40 cellular contexts compared by ENCODE assay signal in the genomic region with DNA sequence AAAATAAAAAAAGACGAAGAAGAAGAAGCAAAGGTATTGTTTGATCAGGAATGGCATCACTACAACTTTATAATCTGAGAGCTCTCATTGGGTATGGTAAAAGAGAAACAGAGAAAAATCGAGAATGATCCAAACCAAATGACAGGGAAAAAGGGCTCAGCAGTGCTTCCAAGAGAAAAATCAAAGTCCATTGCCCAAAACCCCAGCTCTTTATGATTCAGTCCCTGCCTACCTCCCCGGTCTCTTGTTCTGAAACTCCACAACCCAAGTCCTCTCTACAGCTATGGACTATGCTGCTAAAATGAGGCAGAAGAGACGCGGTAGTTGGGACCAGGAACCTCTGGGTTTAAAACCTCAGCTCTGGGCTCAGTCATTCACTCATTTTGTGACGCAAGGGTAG.
"Had no signal": no experiment of that assay in that cellular context is flagged by ENCODE, and none has a peak within 500 bp of the region (broad histone marks: within the 10 kb centered on the region; RNA-seq: fewer than 3 reads in every experiment).

No MANE protein-coding gene starts in this region.

- H3K4me3 Mint-ChIP-seq: activated naive CD4-positive, alpha-beta T cell treated with anti-CD3 and anti-CD28 coated beads for 36 hours; activated naive CD4-positive, alpha-beta T cell treated with anti-CD3 and anti-CD28 coated beads, Interleukin-2, amount 10 ng/mL, durations not matched to agents 7 days and 5 days; activated naive CD4-positive, alpha-beta T cell treated with anti-CD3 and anti-CD28 coated beads, Interleukin-2, amount 50 U/mL, for 24 hours; activated naive CD8-positive, alpha-beta T cell; activated naive CD8-positive, alpha-beta T cell treated with anti-CD3 and anti-CD28 coated beads for 36 hours; activated naive CD8-positive, alpha-beta T cell treated with anti-CD3 and anti-CD28 coated beads, Interleukin-2, amount 10 ng/mL, durations not matched to agents 7 days and 5 days; activated naive CD8-positive, alpha-beta T cell treated with anti-CD3 and anti-CD28 coated beads, Interleukin-2, amount 50 U/mL, for 24 hours; activated T-cell treated with anti-CD3 and anti-CD28 coated beads, Interleukin-2, amount 50 U/mL, for 24 hours; activated T-cell treated with anti-CD3 and anti-CD28 coated beads, Interleukin-2, amount 50 U/mL, for 4 hours; activated T-cell treated with anti-CD3 and anti-CD28 coated beads, Interleukin-2, amount 50 U/mL, for 72 hours; activated T-helper 1 cell treated with anti-CD3 and anti-CD28 coated beads, Interleukin-12 subunit alpha, Interleukin-12 subunit beta, Interleukin-2, Interleukin-4 antibody, amounts not matched to agents 30 ng/mL and 10 ng/mL and 1 ng/mL, durations not matched to agents 14 hours and 24 hours and 36 hours; activated T-helper 17 cell treated with anti-CD3 and anti-CD28 coated beads, Interleukin-2, amount 50 U/mL, for 72 hours; brain; central memory CD8-positive, alpha-beta T cell had no signal

- H3K4me3 ChIP-seq: adrenal gland, ascending aorta, body of pancreas, breast epithelium, cardiac muscle cell had no signal

- DNase-seq: activated effector memory CD4-positive, alpha-beta T cell treated with anti-CD3 and anti-CD28 coated beads, Interleukin-2, amount 50 U/mL, for 16 hours; activated effector memory CD4-positive, alpha-beta T cell treated with Interleukin-2 at 50 U/mL for 16 hours; activated gamma-delta T cell; activated gamma-delta T cell treated with Interleukin-2 at 50 U/mL for 16 hours; activated naive CD4-positive, alpha-beta T cell; activated naive CD4-positive, alpha-beta T cell treated with anti-CD3 and anti-CD28 coated beads for 36 hours; activated naive CD4-positive, alpha-beta T cell treated with anti-CD3 and anti-CD28 coated beads, Interleukin-2, amount 10 ng/mL, durations not matched to agents 7 days and 5 days; activated naive CD4-positive, alpha-beta T cell treated with anti-CD3 and anti-CD28 coated beads, Interleukin-2, amount 50 U/mL, for 16 hours; activated naive CD4-positive, alpha-beta T cell treated with Interleukin-2 at 50 U/mL for 16 hours; activated naive CD8-positive, alpha-beta T cell treated with anti-CD3 and anti-CD28 coated beads for 36 hours; activated naive CD8-positive, alpha-beta T cell treated with anti-CD3 and anti-CD28 coated beads, Interleukin-2, amount 10 ng/mL, durations not matched to agents 7 days and 5 days; activated naive CD8-positive, alpha-beta T cell treated with anti-CD3 and anti-CD28 coated beads, Interleukin-2, amount 50 U/mL, for 24 hours; activated T-cell treated with anti-CD3 and anti-CD28 coated beads, Interleukin-2, amount 50 U/mL, for 1 hour; activated T-cell treated with anti-CD3 and anti-CD28 coated beads, Interleukin-2, amount 50 U/mL, for 24 hours; activated T-cell treated with anti-CD3 and anti-CD28 coated beads, Interleukin-2, amount 50 U/mL, for 4 hours; activated T-cell treated with anti-CD3 and anti-CD28 coated beads, Interleukin-2, amount 50 U/mL, for 48 hours; activated T-cell treated with anti-CD3 and anti-CD28 coated beads, Interleukin-2, amount 50 U/mL, for 72 hours; adrenal gland; amniotic stem cell; amygdala; anterior cingulate cortex; aorta; body of pancreas; brain microvascular endothelial cell; caudate nucleus; central memory CD4-positive, alpha-beta T cell; cerebellar nuclear complex had no signal

- H3K27ac Mint-ChIP-seq: activated naive CD4-positive, alpha-beta T cell treated with anti-CD3 and anti-CD28 coated beads for 36 hours; activated naive CD4-positive, alpha-beta T cell treated with anti-CD3 and anti-CD28 coated beads, Interleukin-2, amount 10 ng/mL, durations not matched to agents 7 days and 5 days; activated naive CD4-positive, alpha-beta T cell treated with anti-CD3 and anti-CD28 coated beads, Interleukin-2, amount 50 U/mL, for 24 hours; activated naive CD4-positive, alpha-beta T cell treated with anti-CD3 and anti-CD28 coated beads, Interleukin-2, amount 50 U/mL, for 72 hours; activated naive CD8-positive, alpha-beta T cell; activated naive CD8-positive, alpha-beta T cell treated with anti-CD3 and anti-CD28 coated beads for 36 hours; activated naive CD8-positive, alpha-beta T cell treated with anti-CD3 and anti-CD28 coated beads, Interleukin-2, amount 10 ng/mL, durations not matched to agents 7 days and 5 days; activated naive CD8-positive, alpha-beta T cell treated with anti-CD3 and anti-CD28 coated beads, Interleukin-2, amount 50 U/mL, for 24 hours; activated T-cell treated with anti-CD3 and anti-CD28 coated beads, Interleukin-2, amount 50 U/mL, for 24 hours; activated T-cell treated with anti-CD3 and anti-CD28 coated beads, Interleukin-2, amount 50 U/mL, for 72 hours; activated T-helper 1 cell treated with anti-CD3 and anti-CD28 coated beads, Interleukin-12 subunit alpha, Interleukin-12 subunit beta, Interleukin-2, Interleukin-4 antibody, amounts not matched to agents 30 ng/mL and 10 ng/mL and 1 ng/mL, durations not matched to agents 14 hours and 24 hours and 36 hours; activated T-helper 17 cell treated with anti-CD3 and anti-CD28 coated beads, Interleukin-2, amount 50 U/mL, for 72 hours; activated T-helper 2 cell treated with anti-CD3 and anti-CD28 coated beads, Interferon-gamma antibody, Interleukin-2, Interleukin-4, amounts not matched to agents 10 μg/mL and 5 μg/mL and 100 μg/mL, durations not matched to agents 14 hours and 24 hours and 36 hours; brain had no signal

- H3K4me1 ChIP-seq: adrenal gland, ascending aorta, body of pancreas, breast epithelium had no signal

- ATAC-seq: activated naive CD4-positive, alpha-beta T cell treated with anti-CD3 and anti-CD28 coated beads, Interleukin-2, amount 50 U/mL, for 72 hours; activated naive CD8-positive, alpha-beta T cell treated with anti-CD3 and anti-CD28 coated beads, Interleukin-2, amount 50 U/mL, for 24 hours; activated T-cell treated with anti-CD3 and anti-CD28 coated beads, Interleukin-2, amount 50 U/mL, for 4 hours; activated T-cell treated with anti-CD3 and anti-CD28 coated beads, Interleukin-2, amount 50 U/mL, for 72 hours; activated T-helper 17 cell treated with anti-CD3 and anti-CD28 coated beads, Interleukin-2, amount 50 U/mL, for 72 hours; body of pancreas had no signal

- H3K9me3 Mint-ChIP-seq: activated naive CD8-positive, alpha-beta T cell treated with anti-CD3 and anti-CD28 coated beads, Interleukin-2, amount 10 ng/mL, durations not matched to agents 7 days and 5 days; activated T-cell treated with anti-CD3 and anti-CD28 coated beads, Interleukin-2, amount 50 U/mL, for 72 hours; activated T-helper 1 cell treated with anti-CD3 and anti-CD28 coated beads, Interleukin-12 subunit alpha, Interleukin-12 subunit beta, Interleukin-2, Interleukin-4 antibody, amounts not matched to agents 30 ng/mL and 10 ng/mL and 1 ng/mL, durations not matched to agents 14 hours and 24 hours and 36 hours; activated T-helper 17 cell treated with anti-CD3 and anti-CD28 coated beads, Interleukin-2, amount 50 U/mL, for 72 hours; activated T-helper 2 cell treated with anti-CD3 and anti-CD28 coated beads, Interferon-gamma antibody, Interleukin-2, Interleukin-4, amounts not matched to agents 10 μg/mL and 5 μg/mL and 100 μg/mL, durations not matched to agents 14 hours and 24 hours and 36 hours; central memory CD8-positive, alpha-beta T cell had no signal

- H3K27ac ChIP-seq: adrenal gland, ascending aorta, body of pancreas, brain microvascular endothelial cell, breast epithelium, cardiac muscle cell had no signal

- H3K36me3 Mint-ChIP-seq: activated naive CD4-positive, alpha-beta T cell treated with anti-CD3 and anti-CD28 coated beads, Interleukin-2, amount 10 ng/mL, durations not matched to agents 7 days and 5 days; activated naive CD4-positive, alpha-beta T cell treated with anti-CD3 and anti-CD28 coated beads, Interleukin-2, amount 50 U/mL, for 24 hours; activated naive CD8-positive, alpha-beta T cell; activated naive CD8-positive, alpha-beta T cell treated with anti-CD3 and anti-CD28 coated beads for 36 hours; activated naive CD8-positive, alpha-beta T cell treated with anti-CD3 and anti-CD28 coated beads, Interleukin-2, amount 10 ng/mL, durations not matched to agents 7 days and 5 days; brain had no signal

- H3K36me3 ChIP-seq: adrenal gland, ascending aorta, brain microvascular endothelial cell, breast epithelium, cardiac muscle cell had no signal

- H3K27me3 ChIP-seq: adrenal gland, ascending aorta, body of pancreas, brain microvascular endothelial cell, breast epithelium, cardiac muscle cell had no signal

- H3K9me3 ChIP-seq: adrenal gland, ascending aorta, body of pancreas, breast epithelium had no signal

- H3K27me3 Mint-ChIP-seq: activated naive CD4-positive, alpha-beta T cell treated with anti-CD3 and anti-CD28 coated beads, Interleukin-2, amount 10 ng/mL, durations not matched to agents 7 days and 5 days; activated naive CD8-positive, alpha-beta T cell; activated naive CD8-positive, alpha-beta T cell treated with anti-CD3 and anti-CD28 coated beads for 36 hours; activated naive CD8-positive, alpha-beta T cell treated with anti-CD3 and anti-CD28 coated beads, Interleukin-2, amount 10 ng/mL, durations not matched to agents 7 days and 5 days; activated T-cell treated with anti-CD3 and anti-CD28 coated beads, Interleukin-2, amount 50 U/mL, for 24 hours; central memory CD8-positive, alpha-beta T cell had no signal

- FAIRE-seq: astrocyte, bronchial epithelial cell had no signal

- H3K4me1 Mint-ChIP-seq: activated naive CD4-positive, alpha-beta T cell treated with anti-CD3 and anti-CD28 coated beads, Interleukin-2, amount 10 ng/mL, durations not matched to agents 7 days and 5 days; activated naive CD4-positive, alpha-beta T cell treated with anti-CD3 and anti-CD28 coated beads, Interleukin-2, amount 50 U/mL, for 24 hours; activated naive CD8-positive, alpha-beta T cell treated with anti-CD3 and anti-CD28 coated beads for 36 hours; activated naive CD8-positive, alpha-beta T cell treated with anti-CD3 and anti-CD28 coated beads, Interleukin-2, amount 10 ng/mL, durations not matched to agents 7 days and 5 days; activated naive CD8-positive, alpha-beta T cell treated with anti-CD3 and anti-CD28 coated beads, Interleukin-2, amount 50 U/mL, for 24 hours; activated T-helper 17 cell treated with anti-CD3 and anti-CD28 coated beads, Interleukin-2, amount 50 U/mL, for 72 hours; central memory CD8-positive, alpha-beta T cell had no signal
